6 cellular contexts compared by ENCODE assay signal in genomic region chr16:66871363-66871762, GRCh38. TPM values are rescaled to one million over a fixed set of nuclear protein-coding genes. Genes with fewer than 3 reads are reported as not detected.
"Had no signal": no experiment of that assay in that cellular context is flagged by ENCODE, and none has a peak within 500 bp of the region (broad histone marks: within the 10 kb centered on the region; RNA-seq: fewer than 3 reads in every experiment).

No MANE protein-coding gene starts in this region.

RNA-seq across cellular contexts. Expression of gene CA7, which starts 27.1 kb away (rescaled TPM):
- total RNA-seq: HT1080, K562, M059J, SK-MEL-5 had no signal
- polyA plus RNA-seq: IgD-negative memory B cell had no signal

RNA-seq across cellular contexts. Expression of gene CDH16, which starts 47.3 kb away (rescaled TPM):
- total RNA-seq: HT1080, K562, M059J, SK-MEL-5 had no signal
- polyA plus RNA-seq: IgD-negative memory B cell, K562, SK-N-SH had no signal

RNA-seq across cellular contexts. Expression of gene RRAD, which starts 54.0 kb away (rescaled TPM):
- total RNA-seq: HT1080, SK-MEL-5 had no signal
- polyA plus RNA-seq: IgD-negative memory B cell had no signal
